In genomic region chr15:66707310-66708160, GRCh38 we compare ENCODE assay signal across 8 cellular contexts. TPM values are rescaled to one million over a fixed set of nuclear protein-coding genes. Genes with fewer than 3 reads are reported as not detected.
DNase-seq lines count a peak whose midpoint lies in the region; ATAC-seq and TF ChIP-seq lines count a peak whose summit lies in the region.

No MANE protein-coding gene starts in this region.

- H3K27me3 Mint-ChIP-seq in MCF 10A (ENCODE audit: insufficient read depth, unreplicated experiment): peaks cover 18% of the 10 kb centered on the region
- peaks cover 20 to 31% (median 26%) of the 10 kb centered on the region in 3 donors for H3K27me3 Mint-ChIP-seq in CD14-positive monocyte (ENCODE audit: low read depth in 3 of 3)
- peaks cover 18 to 19% of the 10 kb centered on the region in 2 donors for H3K27me3 Mint-ChIP-seq in natural killer cell treated with Interleukin-12 subunit alpha and Interleukin-12 subunit beta and Interleukin-15 and Interleukin-18, amount 100 ng/mL, for 72 hours

- H3K4me1 Mint-ChIP-seq in MCF 10A (ENCODE audit: insufficient read depth, unreplicated experiment) (peaks cover 6% of the 10 kb centered on the region), CD14-positive monocyte (peaks cover 20% of the 10 kb centered on the region)
- peaks cover 6 to 7% of the 10 kb centered on the region in 2 donors for H3K4me1 Mint-ChIP-seq in natural killer cell treated with Interleukin-12 subunit alpha and Interleukin-12 subunit beta and Interleukin-15 and Interleukin-18, amount 100 ng/mL, for 72 hours (ENCODE audit: low read depth in 2 of 2)

- no peak for TF ChIP-seq CTCF in MCF 10A (IDR thresholded peaks at IDR 0.05; ENCODE audit: unreplicated experiment)
- TF ChIP-seq CTCF in CD14-positive monocyte (IDR thresholded peaks at IDR 0.05): no peak

- H3K9me3 Mint-ChIP-seq in MCF 10A (ENCODE audit: unreplicated experiment) (no peaks in the 10 kb centered on the region), CD14-positive monocyte (peaks cover 0 to 5% (median 0%) of the 10 kb centered on the region in 7 donors)
- H3K9me3 Mint-ChIP-seq in natural killer cell treated with Interleukin-12 subunit alpha and Interleukin-12 subunit beta and Interleukin-15 and Interleukin-18, amount 100 ng/mL, for 72 hours: no peaks in the 10 kb centered on the region

- H3K4me3 Mint-ChIP-seq in MCF 10A (ENCODE audit: unreplicated experiment): no peak overlapping the region
- no peak overlapping the region for H3K4me3 Mint-ChIP-seq in CD14-positive monocyte
- H3K4me3 Mint-ChIP-seq in natural killer cell treated with Interleukin-12 subunit alpha and Interleukin-12 subunit beta and Interleukin-15 and Interleukin-18, amount 100 ng/mL, for 72 hours: no peak overlapping the region

- H3K27ac Mint-ChIP-seq in MCF 10A (ENCODE audit: low read depth, unreplicated experiment): no peak overlapping the region
- no peak overlapping the region for H3K27ac Mint-ChIP-seq in CD14-positive monocyte
- H3K27ac Mint-ChIP-seq in natural killer cell treated with Interleukin-12 subunit alpha and Interleukin-12 subunit beta and Interleukin-15 and Interleukin-18, amount 100 ng/mL, for 72 hours: no peak overlapping the region

- intact Hi-C loops in MCF 10A (cut with micrococcal nuclease) (no loop called here), CD14-positive monocyte (cut with micrococcal nuclease) (loop anchor here (10.0 kb wide), 2 partner anchors 127 to 323 kb away; partner anchors contain the start of gene MAP2K1 (in 1 of the 2))

- H3K36me3 Mint-ChIP-seq in MCF 10A (ENCODE audit: insufficient read depth, unreplicated experiment): no peaks in the 10 kb centered on the region
- peaks cover 15 to 18% of the 10 kb centered on the region in 2 donors for H3K36me3 Mint-ChIP-seq in CD14-positive monocyte
- H3K36me3 Mint-ChIP-seq in natural killer cell treated with Interleukin-12 subunit alpha and Interleukin-12 subunit beta and Interleukin-15 and Interleukin-18, amount 100 ng/mL, for 72 hours: no peaks in the 10 kb centered on the region

- no TSS peak for BruUV-seq in MCF 10A (replicated peaks; lab: Mats Ljungman, UMichigan)

- POLR2A ChIA-PET in MCF 10A (lab: Yijun Ruan, JAX): interaction anchor here (0.7 kb wide), 1 partner anchor 60 kb away, joined by 3 read pairs; no protein-coding TSS in a partner anchor

- DNase-seq in T47D (ENCODE audit: low read depth in 1 of 2, low spot score in 1 of 2) (peak; percentile 53 to 68), MCF 10A (ENCODE audit: unreplicated experiment) (no peak), astrocyte of the hippocampus (ENCODE audit: low read depth, low spot score) (peak; percentile 88), left lobe of liver (ENCODE audit: low spot score) (no peak), CD14-positive monocyte (ENCODE audit: low spot score) (no peak)
- DNase-seq in natural killer cell treated with Interleukin-12 subunit alpha and Interleukin-12 subunit beta and Interleukin-15 and Interleukin-18, amount 100 ng/mL, for 72 hours (ENCODE audit: low spot score): no peak

- in situ Hi-C loops in T47D (cut with HindIII; ENCODE audit: low pct_unique_long_range_greater_than_20kb, low sequenced_read_pairs): no loop called here

- CTCF ChIA-PET in MCF 10A (lab: Yijun Ruan, JAX): interaction anchor here (0.6 to 1.2 kb wide), 2 partner anchors 9 to 66 kb away, joined by 3 to 5 read pairs; no protein-coding TSS in a partner anchor

- ATAC-seq in left lobe of liver: peak; percentile 39
- ATAC-seq in GM18873 (IDR thresholded peaks at IDR 0.05; ENCODE audit: low FRiP score, unreplicated experiment): no peak
- ATAC-seq in GM21447 (IDR thresholded peaks at IDR 0.05; ENCODE audit: unreplicated experiment): no peak
- ATAC-seq in natural killer cell treated with Interleukin-12 subunit alpha and Interleukin-12 subunit beta and Interleukin-15 and Interleukin-18, amount 100 ng/mL, for 72 hours: no peak

RNA-seq across cellular contexts. Expression of gene SMAD6, which starts 5.5 kb away (rescaled TPM):
- total RNA-seq in MCF 10A (2022) (not detected in 2 replicates), left lobe of liver (16.2 TPM)
- polyA plus RNA-seq in CD14-positive monocyte: not detected
- total RNA-seq in natural killer cell treated with Interleukin-12 subunit alpha and Interleukin-12 subunit beta and Interleukin-15 and Interleukin-18, amount 100 ng/mL, for 72 hours: 1 to 10 TPM in 1 of 2 donors, under 1 TPM in 1; 0.33 to 1.1 TPM

Comparison
In these comparisons a context has a peak if more than half of its experiments do, and no peak if none do; other contexts are left out.
1. DNase-seq: peak in T47D (2 of 2) and astrocyte of the hippocampus (single experiment); none in MCF 10A (single experiment), left lobe of liver (single experiment), CD14-positive monocyte (single experiment) and natural killer cell treated with Interleukin-12 subunit alpha and Interleukin-12 subunit beta and Interleukin-15 and Interleukin-18, amount 100 ng/mL, for 72 hours (single experiment).